ENCODE assay signal across 8 cellular contexts in genomic region chr19:35641515-35642151, GRCh38. TPM values are rescaled to one million over a fixed set of nuclear protein-coding genes. Genes with fewer than 3 reads are reported as not detected.
DNase-seq lines count a peak whose midpoint lies in the region; ATAC-seq and TF ChIP-seq lines count a peak whose summit lies in the region.

Gene ETV2, plus strand, starts transcription at chr19:35641745. Its CDS starts 716 bp downstream, at chr19:35642461.

- no peak for TF ChIP-seq CTCF in osteocyte (IDR thresholded peaks at IDR 0.05)

- no peaks in the 10 kb centered on the region for H3K9me3 Mint-ChIP-seq in central memory CD8-positive, alpha-beta T cell
- no peaks in the 10 kb centered on the region for H3K9me3 Mint-ChIP-seq in osteocyte (ENCODE audit: unreplicated experiment)

- peaks cover 9% of the 10 kb centered on the region for H3K36me3 Mint-ChIP-seq in central memory CD8-positive, alpha-beta T cell (ENCODE audit: insufficient read depth)
- H3K36me3 Mint-ChIP-seq in osteocyte (ENCODE audit: unreplicated experiment) = peaks cover 11% of the 10 kb centered on the region

- H3K4me1 Mint-ChIP-seq in central memory CD8-positive, alpha-beta T cell = peaks cover 17% of the 10 kb centered on the region
- peaks cover 15% of the 10 kb centered on the region for H3K4me1 Mint-ChIP-seq in osteocyte (ENCODE audit: unreplicated experiment)

- DNase-seq in ELR (ENCODE audit: low read depth) (peak; percentile 39), SK-N-DZ (ENCODE audit: low spot score) (peak; percentile 32), osteocyte (ENCODE audit: extremely low spot score, unreplicated experiment) (no peak), DMS53 treated with DMSO at 0.1 percent for 48 hours (lab: John Stamatoyannopoulos, UW; ENCODE audit: unreplicated experiment) (no peak), GDM1 (lab: John Stamatoyannopoulos, UW) (no peak), NOMO-1 treated with DMSO at 0.1 percent for 48 hours (lab: John Stamatoyannopoulos, UW; ENCODE audit: unreplicated experiment) (no peak), HPDE6-E6E7 (ENCODE audit: extremely low spot score) (no peak)
- DNase-seq in central memory CD8-positive, alpha-beta T cell (ENCODE audit: low spot score in 2 of 2) = no peak

- H3K27ac Mint-ChIP-seq in central memory CD8-positive, alpha-beta T cell (ENCODE audit: low read depth) = peak within 1 kb of the TSS; percentile 49
- no peak within 1 kb of the TSS for H3K27ac Mint-ChIP-seq in osteocyte (ENCODE audit: unreplicated experiment)

- H3K27me3 Mint-ChIP-seq in central memory CD8-positive, alpha-beta T cell = no peaks in the 10 kb centered on the region
- no peaks in the 10 kb centered on the region for H3K27me3 Mint-ChIP-seq in osteocyte (ENCODE audit: unreplicated experiment)

- ATAC-seq in central memory CD8-positive, alpha-beta T cell (replicated peaks; ENCODE audit: extremely low read depth, poor library complexity, severe bottlenecking) = no peak

- peak within 1 kb of the TSS; percentile 86 for H3K4me3 Mint-ChIP-seq in central memory CD8-positive, alpha-beta T cell
- peak within 1 kb of the TSS; percentile 47 for H3K4me3 Mint-ChIP-seq in osteocyte (ENCODE audit: unreplicated experiment)

RNA-seq across cellular contexts. Expression of gene ETV2, which starts in this region (rescaled TPM):
- 3.5 TPM in 1 of 2 replicates, not detected in the other for polyA plus RNA-seq in SK-N-DZ (2014; cell fraction: cytosol; rRNA removed)
- 0.22 and 2.5 TPM in 2 replicates for polyA plus RNA-seq in SK-N-DZ (2014; cell fraction: nucleus; rRNA removed)
- 1.2 and 1.3 TPM in 2 replicates for total RNA-seq in osteocyte

Comparison
In these comparisons a context has a peak if more than half of its experiments do, and no peak if none do; other contexts are left out.
1. DNase-seq: peak in ELR (single experiment) and SK-N-DZ (single experiment); none in central memory CD8-positive, alpha-beta T cell (0 of 2), osteocyte (single experiment), DMS53 treated with DMSO at 0.1 percent for 48 hours (single experiment), GDM1 (single experiment), NOMO-1 treated with DMSO at 0.1 percent for 48 hours (single experiment) and HPDE6-E6E7 (single experiment).